36 cellular contexts compared by ENCODE assay signal in the genomic region with DNA sequence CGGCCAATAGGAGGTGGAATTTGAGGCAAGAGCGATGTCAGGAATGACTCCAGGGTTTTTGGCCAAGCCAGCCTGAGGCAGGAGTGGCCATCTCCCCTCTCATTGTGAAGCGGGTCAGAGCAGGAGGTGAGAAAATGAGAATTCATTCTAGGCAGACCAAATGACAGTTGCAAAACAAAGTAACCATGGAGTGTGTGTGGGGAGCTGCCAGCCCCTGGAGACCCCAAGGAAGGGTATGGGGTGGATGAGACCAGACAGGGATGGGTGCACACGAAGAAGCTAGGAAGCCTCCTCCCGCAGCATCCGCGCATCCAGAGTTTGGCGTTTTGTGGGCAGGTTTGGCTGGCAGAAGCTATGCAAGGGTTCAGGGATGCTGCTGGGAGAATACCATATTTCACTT. TPM values are rescaled to one million over a fixed set of nuclear protein-coding genes. Genes with fewer than 3 reads are reported as not detected.
"Had no signal": no experiment of that assay in that cellular context is flagged by ENCODE, and none has a peak within 500 bp of the region (broad histone marks: within the 10 kb centered on the region; RNA-seq: fewer than 3 reads in every experiment).

No MANE protein-coding gene starts in this region.

- H3K27ac ChIP-seq: adrenal gland, ascending aorta, cardiac muscle cell, VCaP had no signal

- DNase-seq: activated B cell treated with CpG ODN at 0.5 μM for 24 hours; activated CD4-positive, alpha-beta memory T cell treated with anti-CD3 and anti-CD28 coated beads for 36 hours; activated CD4-positive, alpha-beta T cell treated with anti-CD3 and anti-CD28 coated beads for 4 hours; activated CD4-positive, alpha-beta T cell treated with anti-CD3 and anti-CD28 coated beads, Interleukin-2, amount 10 ng/mL, durations not matched to agents 24 days and 14 days; activated CD4-positive, alpha-beta T cell treated with anti-CD3 and anti-CD28 coated beads, Interleukin-2, amount 50 U/mL, for 1 hour; activated CD4-positive, alpha-beta T cell treated with anti-CD3 and anti-CD28 coated beads, Interleukin-2, amount 50 U/mL, for 4 hours; activated CD4-positive, CD25-positive, alpha-beta regulatory T cell treated with anti-CD3 and anti-CD28 coated beads, Interleukin-2, amount 50 U/mL, for 72 hours; activated CD8-positive, alpha-beta memory T cell treated with anti-CD3 and anti-CD28 coated beads, Interleukin-2, amount 50 U/mL, for 4 hours; activated CD8-positive, alpha-beta T cell treated with anti-CD3 and anti-CD28 coated beads for 36 hours; activated effector memory CD4-positive, alpha-beta T cell treated with anti-CD3 and anti-CD28 coated beads, Interleukin-2, amount 50 U/mL, for 16 hours; activated gamma-delta T cell treated with Interleukin-2 at 50 U/mL for 16 hours; activated naive CD4-positive, alpha-beta T cell; activated naive CD4-positive, alpha-beta T cell treated with anti-CD3 and anti-CD28 coated beads for 36 hours; activated naive CD4-positive, alpha-beta T cell treated with anti-CD3 and anti-CD28 coated beads, Interleukin-2, amount 50 U/mL, for 16 hours; activated naive CD8-positive, alpha-beta T cell treated with anti-CD3 and anti-CD28 coated beads for 36 hours; activated T-cell treated with anti-CD3 and anti-CD28 coated beads for 4 hours; activated T-cell treated with anti-CD3 and anti-CD28 coated beads, Interleukin-2, amount 50 U/mL, for 1 hour; activated T-cell treated with anti-CD3 and anti-CD28 coated beads, Interleukin-2, amount 50 U/mL, for 4 hours; activated T-cell treated with anti-CD3 and anti-CD28 coated beads, Interleukin-2, amount 50 U/mL, for 72 hours; adrenal gland; amygdala; anterior cingulate cortex; central memory CD4-positive, alpha-beta T cell; T-cell; T-helper 17 cell; T1000 had no signal

- ATAC-seq: activated CD8-positive, alpha-beta T cell treated with anti-CD3 and anti-CD28 coated beads for 36 hours; activated naive CD4-positive, alpha-beta T cell treated with anti-CD3 and anti-CD28 coated beads, Interleukin-2, amount 50 U/mL, for 72 hours; activated T-cell treated with anti-CD3 and anti-CD28 coated beads, Interleukin-2, amount 50 U/mL, for 4 hours; activated T-cell treated with anti-CD3 and anti-CD28 coated beads, Interleukin-2, amount 50 U/mL, for 72 hours; activated T-helper 17 cell treated with anti-CD3 and anti-CD28 coated beads, Interleukin-2, amount 50 U/mL, for 72 hours; T-cell; T-helper 17 cell had no signal

- H3K27ac Mint-ChIP-seq: activated B cell treated with CpG ODN at 0.5 μM for 24 hours; activated CD4-positive, alpha-beta memory T cell treated with anti-CD3 and anti-CD28 coated beads for 36 hours; activated CD4-positive, alpha-beta T cell treated with anti-CD3 and anti-CD28 coated beads, Interleukin-2, amount 10 ng/mL, durations not matched to agents 24 days and 14 days; activated CD8-positive, alpha-beta T cell treated with anti-CD3 and anti-CD28 coated beads for 36 hours; activated naive CD4-positive, alpha-beta T cell treated with anti-CD3 and anti-CD28 coated beads for 36 hours; activated naive CD4-positive, alpha-beta T cell treated with anti-CD3 and anti-CD28 coated beads, Interleukin-2, amount 50 U/mL, for 72 hours; activated naive CD8-positive, alpha-beta T cell treated with anti-CD3 and anti-CD28 coated beads for 36 hours; activated T-cell treated with anti-CD3 and anti-CD28 coated beads, Interleukin-2, amount 50 U/mL, for 72 hours; activated T-helper 1 cell treated with anti-CD3 and anti-CD28 coated beads, Interleukin-12 subunit alpha, Interleukin-12 subunit beta, Interleukin-2, Interleukin-4 antibody, amounts not matched to agents 30 ng/mL and 10 ng/mL and 1 ng/mL, durations not matched to agents 14 hours and 24 hours and 36 hours; activated T-helper 17 cell treated with anti-CD3 and anti-CD28 coated beads, Interleukin-2, amount 50 U/mL, for 72 hours; brain; T-cell; T-helper 17 cell had no signal

- H3K9me3 Mint-ChIP-seq: activated B cell treated with CpG ODN at 0.5 μM for 24 hours; activated CD4-positive, alpha-beta memory T cell treated with anti-CD3 and anti-CD28 coated beads for 36 hours; activated CD8-positive, alpha-beta T cell treated with anti-CD3 and anti-CD28 coated beads for 36 hours; activated naive CD4-positive, alpha-beta T cell treated with anti-CD3 and anti-CD28 coated beads for 36 hours; activated naive CD8-positive, alpha-beta T cell treated with anti-CD3 and anti-CD28 coated beads for 36 hours; activated T-cell treated with anti-CD3 and anti-CD28 coated beads, Interleukin-2, amount 50 U/mL, for 4 hours had no signal

- H3K36me3 Mint-ChIP-seq: activated CD4-positive, alpha-beta memory T cell treated with anti-CD3 and anti-CD28 coated beads for 36 hours; activated naive CD8-positive, alpha-beta T cell treated with anti-CD3 and anti-CD28 coated beads for 36 hours; brain; T-cell had no signal

- H3K27me3 Mint-ChIP-seq: activated CD4-positive, alpha-beta T cell treated with anti-CD3 and anti-CD28 coated beads, Interleukin-2, amount 10 ng/mL, durations not matched to agents 24 days and 14 days; T-helper 17 cell had no signal

- H3K4me1 Mint-ChIP-seq: activated B cell treated with CpG ODN at 0.5 μM for 24 hours; activated CD4-positive, alpha-beta T cell treated with anti-CD3 and anti-CD28 coated beads, Interleukin-2, amount 10 ng/mL, durations not matched to agents 24 days and 14 days; activated naive CD8-positive, alpha-beta T cell treated with anti-CD3 and anti-CD28 coated beads for 36 hours; activated T-helper 17 cell treated with anti-CD3 and anti-CD28 coated beads, Interleukin-2, amount 50 U/mL, for 72 hours; brain; T-cell; T-helper 17 cell had no signal

- H3K4me3 Mint-ChIP-seq: activated B cell treated with CpG ODN at 0.5 μM for 24 hours; activated CD4-positive, alpha-beta memory T cell treated with anti-CD3 and anti-CD28 coated beads for 36 hours; activated CD4-positive, alpha-beta T cell treated with anti-CD3 and anti-CD28 coated beads, Interleukin-2, amount 10 ng/mL, durations not matched to agents 24 days and 14 days; activated CD8-positive, alpha-beta T cell treated with anti-CD3 and anti-CD28 coated beads for 36 hours; activated naive CD4-positive, alpha-beta T cell treated with anti-CD3 and anti-CD28 coated beads for 36 hours; activated naive CD8-positive, alpha-beta T cell treated with anti-CD3 and anti-CD28 coated beads for 36 hours; activated T-cell treated with anti-CD3 and anti-CD28 coated beads, Interleukin-2, amount 50 U/mL, for 4 hours; activated T-cell treated with anti-CD3 and anti-CD28 coated beads, Interleukin-2, amount 50 U/mL, for 72 hours; activated T-helper 1 cell treated with anti-CD3 and anti-CD28 coated beads, Interleukin-12 subunit alpha, Interleukin-12 subunit beta, Interleukin-2, Interleukin-4 antibody, amounts not matched to agents 30 ng/mL and 10 ng/mL and 1 ng/mL, durations not matched to agents 14 hours and 24 hours and 36 hours; activated T-helper 17 cell treated with anti-CD3 and anti-CD28 coated beads, Interleukin-2, amount 50 U/mL, for 72 hours; brain; T-cell; T-helper 17 cell had no signal

RNA-seq across cellular contexts. Expression of a gene that starts 38.8 kb away (rescaled TPM):
- total RNA-seq: activated B cell treated with CpG ODN at 0.5 μM for 24 hours; activated CD4-positive, alpha-beta memory T cell treated with anti-CD3 and anti-CD28 coated beads for 36 hours; activated CD4-positive, alpha-beta T cell treated with anti-CD3 and anti-CD28 coated beads, Interleukin-2, amount 10 ng/mL, durations not matched to agents 24 days and 14 days; activated CD8-positive, alpha-beta memory T cell treated with anti-CD3 and anti-CD28 coated beads for 36 hours; activated CD8-positive, alpha-beta T cell treated with anti-CD3 and anti-CD28 coated beads for 36 hours; activated naive CD4-positive, alpha-beta T cell treated with anti-CD3 and anti-CD28 coated beads for 36 hours; activated naive CD4-positive, alpha-beta T cell treated with anti-CD3 and anti-CD28 coated beads, Interleukin-2, amount 50 U/mL, for 72 hours; activated naive CD8-positive, alpha-beta T cell treated with anti-CD3 and anti-CD28 coated beads for 36 hours; activated T-cell treated with anti-CD3 and anti-CD28 coated beads, Interleukin-2, amount 50 U/mL, for 4 hours; activated T-cell treated with anti-CD3 and anti-CD28 coated beads, Interleukin-2, amount 50 U/mL, for 72 hours; activated T-helper 1 cell treated with anti-CD3 and anti-CD28 coated beads, Interleukin-12 subunit alpha, Interleukin-12 subunit beta, Interleukin-2, Interleukin-4 antibody, amounts not matched to agents 30 ng/mL and 10 ng/mL and 1 ng/mL, durations not matched to agents 14 hours and 24 hours and 36 hours; activated T-helper 17 cell treated with anti-CD3 and anti-CD28 coated beads, Interleukin-2, amount 50 U/mL, for 72 hours; T-cell; T-helper 1 cell treated with Interleukin-12 subunit alpha and Interleukin-12 subunit beta and Interleukin-4 antibody, amounts not matched to agents 30 ng/mL and 1 ng/mL, for 36 hours; T-helper 17 cell; T-helper 2 cell treated with Interferon-gamma antibody and Interleukin-4, amounts not matched to agents 100 ng/mL and 5 ng/mL, for 36 hours had no signal
